8 cellular contexts compared by ENCODE assay signal in the genomic region with DNA sequence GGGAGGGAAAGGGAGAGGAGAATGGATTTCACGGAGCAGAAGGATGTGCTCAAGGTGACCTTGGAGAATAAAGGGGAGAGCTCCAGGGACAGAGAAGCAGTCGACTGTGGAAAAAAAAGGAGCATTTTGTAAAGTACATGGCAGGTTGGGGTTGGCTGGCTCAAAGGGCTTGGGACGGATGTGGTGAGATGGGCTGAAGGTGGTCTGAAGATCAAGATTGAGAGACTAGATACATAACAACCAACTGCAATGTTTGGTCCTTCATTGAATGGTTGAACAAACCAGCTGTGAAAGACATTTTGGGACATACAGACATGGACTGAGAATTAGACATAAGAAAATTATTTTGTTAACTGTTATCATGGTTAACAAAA. TPM values are rescaled to one million over a fixed set of nuclear protein-coding genes. Genes with fewer than 3 reads are reported as not detected.
DNase-seq lines count a peak whose midpoint lies in the region; ATAC-seq and TF ChIP-seq lines count a peak whose summit lies in the region.

No MANE protein-coding gene starts in this region.

- ATAC-seq in effector memory CD8-positive, alpha-beta T cell (replicated peaks) = peak; percentile 29

- H3K79me2 ChIP-seq in OCI-LY3 (ENCODE audit: low read length) = peaks cover 13% of the 10 kb centered on the region

- peak overlapping the region; percentile 60 for H3K27ac ChIP-seq in CD4-positive, alpha-beta memory T cell (ENCODE audit: low read depth, low read length)
- no peak overlapping the region for H3K27ac ChIP-seq in OCI-LY3 (ENCODE audit: low read length)
- H3K27ac ChIP-seq in neutrophil = peak overlapping the region; percentile 95

- no peaks in the 10 kb centered on the region for H4K20me1 ChIP-seq in OCI-LY3 (ENCODE audit: insufficient read depth, low read length)

- peaks cover 28% of the 10 kb centered on the region for H3K4me1 ChIP-seq in CD4-positive, alpha-beta memory T cell (ENCODE audit: insufficient read depth, low read length)
- H3K4me1 ChIP-seq in OCI-LY3 (ENCODE audit: low read length) (peaks cover 15% of the 10 kb centered on the region), neutrophil (ENCODE audit: control insufficient read depth in 1 of 2, insufficient read depth in 1 of 2, low read depth in 1 of 2, low read length in 1 of 2) (peaks cover 31 to 39% of the 10 kb centered on the region in 2 experiments)

- intact Hi-C loops in CD4-positive, alpha-beta memory T cell (cut with micrococcal nuclease) = loop anchor here (1.0 to 10.0 kb wide), 3 partner anchors 8 to 734 kb away; a partner anchor contains a TSS

- CTCF ChIA-PET in CD4-positive, alpha-beta memory T cell (lab: Charles Lee; ENCODE audit: partially characterized antibody) = interaction anchor here (0.8 to 4.7 kb wide), 8 partner anchors 9 to 734 kb away, joined by 3 to 57 read pairs (median 4); a partner anchor contains a TSS

- TF ChIP-seq CTCF in OCI-LY3 (IDR thresholded peaks at IDR 0.05; ENCODE audit: low read depth, low read length) (no peak), neutrophil (IDR thresholded peaks at IDR 0.05) (no peak)

- no peaks in the 10 kb centered on the region for H3K27me3 ChIP-seq in CD4-positive, alpha-beta memory T cell (ENCODE audit: insufficient read depth, low read length)
- H3K27me3 ChIP-seq in OCI-LY3 (ENCODE audit: low read depth, low read length) (no peaks in the 10 kb centered on the region), neutrophil (no peaks in the 10 kb centered on the region)

- H3K4me2 ChIP-seq in OCI-LY3 (ENCODE audit: low read length) = peak overlapping the region; percentile 93; the same call in 1 of the 2 replicates

- H2AFZ ChIP-seq in OCI-LY3 (ENCODE audit: low read depth, low read length) = no peak overlapping the region

- peak overlapping the region; percentile 91 to 94 (median 91) for H3K4me3 Mint-ChIP-seq in CD4-positive, alpha-beta memory T cell
- H3K4me3 Mint-ChIP-seq in effector memory CD8-positive, alpha-beta T cell = peak overlapping the region; percentile 88 to 90

- DNase-seq in CD4-positive, alpha-beta memory T cell = no peak
- no peak for DNase-seq in effector memory CD8-positive, alpha-beta T cell
- DNase-seq in SW480 (ENCODE audit: low spot score) (no peak), RPMI8226 (no peak), inferior parietal cortex (ENCODE audit: extremely low spot score) (no peak), DMS153 treated with DMSO at 0.1 percent for 48 hours (lab: John Stamatoyannopoulos, UW; ENCODE audit: unreplicated experiment) (no peak)

- H3K9ac ChIP-seq in OCI-LY3 (ENCODE audit: low read length) = peak overlapping the region; percentile 88; the same call in 1 of the 2 replicates

- H3K27ac Mint-ChIP-seq in CD4-positive, alpha-beta memory T cell = peak overlapping the region; percentile 75 to 97 (median 95)
- H3K27ac Mint-ChIP-seq in effector memory CD8-positive, alpha-beta T cell = peak overlapping the region; percentile 82 to 92

- peaks cover 0 to 1% (median 0%) of the 10 kb centered on the region in 8 donors for H3K9me3 Mint-ChIP-seq in CD4-positive, alpha-beta memory T cell
- H3K9me3 Mint-ChIP-seq in effector memory CD8-positive, alpha-beta T cell = no peaks in the 10 kb centered on the region

- peaks cover 1 to 13% of the 10 kb centered on the region in 2 donors for H3K36me3 Mint-ChIP-seq in CD4-positive, alpha-beta memory T cell
- H3K36me3 Mint-ChIP-seq in effector memory CD8-positive, alpha-beta T cell (ENCODE audit: insufficient read depth) = peaks cover 23% of the 10 kb centered on the region

- H3K36me3 ChIP-seq in CD4-positive, alpha-beta memory T cell (ENCODE audit: insufficient read depth, low read length) = no peaks in the 10 kb centered on the region
- H3K36me3 ChIP-seq in OCI-LY3 (replicated peaks; ENCODE audit: low read depth, low read length) (no peaks in the 10 kb centered on the region), neutrophil (peaks cover 19% of the 10 kb centered on the region)

- POLR2A ChIA-PET in CD4-positive, alpha-beta memory T cell (lab: Charles Lee; ENCODE audit: partially characterized antibody) = interaction anchor here (1.0 to 3.5 kb wide), 18 partner anchors 8 to 603 kb away, joined by 3 to 42 read pairs (median 6); a partner anchor contains a TSS

- no peaks in the 10 kb centered on the region for H3K27me3 Mint-ChIP-seq in CD4-positive, alpha-beta memory T cell
- H3K27me3 Mint-ChIP-seq in effector memory CD8-positive, alpha-beta T cell = no peaks in the 10 kb centered on the region

- H3K4me1 Mint-ChIP-seq in CD4-positive, alpha-beta memory T cell = peaks cover 24 to 41% (median 34%) of the 10 kb centered on the region in 4 donors
- H3K4me1 Mint-ChIP-seq in effector memory CD8-positive, alpha-beta T cell (ENCODE audit: low read depth in 2 of 2) = peaks cover 33 to 40% of the 10 kb centered on the region in 2 donors

- no peaks in the 10 kb centered on the region for H3K9me3 ChIP-seq in CD4-positive, alpha-beta memory T cell (ENCODE audit: control insufficient read depth in 1 of 2, low read length in 2 of 2)
- H3K9me3 ChIP-seq in OCI-LY3 (ENCODE audit: insufficient read depth, low read length) (no peaks in the 10 kb centered on the region), neutrophil (no peaks in the 10 kb centered on the region)

- H3K4me3 ChIP-seq in CD4-positive, alpha-beta memory T cell (ENCODE audit: low read length in 2 of 2) = peak overlapping the region; percentile 79 to 86
- H3K4me3 ChIP-seq in OCI-LY3 (ENCODE audit: low read length) = peak overlapping the region; percentile 87
- H3K4me3 ChIP-seq in neutrophil (ENCODE audit: low read depth in 1 of 2, low read length in 1 of 2) = peak overlapping the region in 1 of 2 experiments; percentile 88

RNA-seq across cellular contexts. Expression of a gene that starts 1.6 kb away (rescaled TPM):
- total RNA-seq in CD4-positive, alpha-beta memory T cell = 10 to 100 TPM; 76.4 to 79.7 TPM
- polyA plus RNA-seq in CD4-positive, alpha-beta memory T cell = 100 to 1,000 TPM; 191 to 349 TPM

RNA-seq across cellular contexts. Expression of a gene that starts 10.2 kb away (rescaled TPM):
- 10 to 100 TPM; 29.9 to 32.5 TPM for total RNA-seq in CD4-positive, alpha-beta memory T cell
- polyA plus RNA-seq in CD4-positive, alpha-beta memory T cell = 1 to 10 TPM; 1.4 to 1.8 TPM

RNA-seq across cellular contexts. Expression of a gene that starts 12.5 kb away (rescaled TPM):
- 10 to 100 TPM; 15.1 to 15.8 TPM for total RNA-seq in CD4-positive, alpha-beta memory T cell
- 1 to 10 TPM in 1 of 2 donors, under 1 TPM in 1; 0.25 to 1.6 TPM for polyA plus RNA-seq in CD4-positive, alpha-beta memory T cell

RNA-seq across cellular contexts. Expression of a gene that starts 14.6 kb away (rescaled TPM):
- total RNA-seq in CD4-positive, alpha-beta memory T cell = 10 to 100 TPM; 80.3 to 87.0 TPM
- 10 to 100 TPM; 75.1 to 87.1 TPM for polyA plus RNA-seq in CD4-positive, alpha-beta memory T cell

RNA-seq across cellular contexts. Expression of a gene that starts 22.7 kb away (rescaled TPM):
- total RNA-seq in CD4-positive, alpha-beta memory T cell = 1 to 10 TPM; 2.5 to 2.9 TPM
- not detected for polyA plus RNA-seq in CD4-positive, alpha-beta memory T cell
